11 cellular contexts compared by ENCODE assay signal in genomic region chr9:70563010-70563409, GRCh38.
DNase-seq lines count a peak whose midpoint lies in the region; ATAC-seq, FAIRE-seq and TF ChIP-seq lines count a peak whose summit lies in the region.
"Had no signal": no experiment of that assay in that cellular context is flagged by ENCODE, and none has a peak within 500 bp of the region (broad histone marks: within the 10 kb centered on the region; RNA-seq: fewer than 3 reads in every experiment).

No MANE protein-coding gene starts in this region.

- peak overlapping the region; percentile 39 to 59 for H3K27ac ChIP-seq in kidney (ENCODE audit: low read depth in 2 of 2, low read length in 2 of 2)
- H3K27ac ChIP-seq in thymus (ENCODE audit: low read depth): peak overlapping the region; percentile 36

- TF ChIP-seq CTCF in kidney (IDR thresholded peaks at IDR 0.05; ENCODE audit: borderline replicate concordance, extremely low read depth, insufficient read depth): no peak

- no peaks in the 10 kb centered on the region for H3K9me3 ChIP-seq in kidney (ENCODE audit: control insufficient read depth in 1 of 2, low read length in 2 of 2)
- H3K9me3 ChIP-seq in thymus (ENCODE audit: control insufficient read depth): no peaks in the 10 kb centered on the region
- H3K9me3 ChIP-seq: heart left ventricle had no signal

- no peaks in the 10 kb centered on the region for H3K27me3 ChIP-seq in thymus (ENCODE audit: control insufficient read depth, insufficient read depth)
- H3K27me3 ChIP-seq: heart left ventricle had no signal

- DNase-seq in activated T-cell treated with anti-CD3 and anti-CD28 coated beads, Interleukin-2, amount 50 U/mL, for 4 hours: no peak
- no peak for DNase-seq in activated T-cell treated with anti-CD3 and anti-CD28 coated beads, Interleukin-2, amount 50 U/mL, for 1 hour
- DNase-seq in kidney (no peak), 8988T (no peak), NCI-H2171 (lab: John Stamatoyannopoulos, UW) (no peak)
- DNase-seq: heart left ventricle had no signal

- no peaks in the 10 kb centered on the region for H3K27me3 Mint-ChIP-seq in activated T-cell treated with anti-CD3 and anti-CD28 coated beads, Interleukin-2, amount 50 U/mL, for 4 hours (ENCODE audit: low read depth)
- H3K27me3 Mint-ChIP-seq in activated T-helper 17 cell treated with anti-CD3 and anti-CD28 coated beads, Interleukin-2, amount 50 U/mL, for 72 hours: no peaks in the 10 kb centered on the region

- H3K4me1 ChIP-seq in kidney (ENCODE audit: control insufficient read depth in 1 of 2, insufficient read depth in 1 of 2, low read depth in 1 of 2, low read length in 2 of 2) (peaks cover 2 to 4% of the 10 kb centered on the region in 2 donors), thymus (ENCODE audit: control insufficient read depth, insufficient read depth, low read length) (peaks cover 9% of the 10 kb centered on the region)

- peaks cover 39% of the 10 kb centered on the region for H3K4me1 Mint-ChIP-seq in activated T-cell treated with anti-CD3 and anti-CD28 coated beads, Interleukin-2, amount 50 U/mL, for 4 hours (ENCODE audit: low read depth)
- H3K4me1 Mint-ChIP-seq in activated T-helper 17 cell treated with anti-CD3 and anti-CD28 coated beads, Interleukin-2, amount 50 U/mL, for 72 hours: peaks cover 23% of the 10 kb centered on the region

- no peak for ATAC-seq in activated T-cell treated with anti-CD3 and anti-CD28 coated beads, Interleukin-2, amount 50 U/mL, for 4 hours
- no peak for ATAC-seq in activated T-helper 17 cell treated with anti-CD3 and anti-CD28 coated beads, Interleukin-2, amount 50 U/mL, for 72 hours (replicated peaks)
- no peak for ATAC-seq in HG03175 (IDR thresholded peaks at IDR 0.05; ENCODE audit: unreplicated experiment)

- intact Hi-C loops in kidney (cut with DNase I): no loop called here

- H3K27ac Mint-ChIP-seq in activated T-helper 17 cell treated with anti-CD3 and anti-CD28 coated beads, Interleukin-2, amount 50 U/mL, for 72 hours: peak overlapping the region; percentile 79
- H3K27ac Mint-ChIP-seq: mesothelial cell of epicardium had no signal

- WGBS in thymus: 95% methylated on average over 4 of the region's 4 CpGs

- H3K9ac ChIP-seq in kidney (ENCODE audit: low read length in 2 of 2): no peak overlapping the region

- peak overlapping the region; percentile 43 for H3K4me3 Mint-ChIP-seq in activated T-cell treated with anti-CD3 and anti-CD28 coated beads, Interleukin-2, amount 50 U/mL, for 4 hours
- peak overlapping the region; percentile 47 for H3K4me3 Mint-ChIP-seq in activated T-helper 17 cell treated with anti-CD3 and anti-CD28 coated beads, Interleukin-2, amount 50 U/mL, for 72 hours
- H3K4me3 Mint-ChIP-seq: mesothelial cell of epicardium had no signal

- H3K36me3 Mint-ChIP-seq in activated T-cell treated with anti-CD3 and anti-CD28 coated beads, Interleukin-2, amount 50 U/mL, for 4 hours (ENCODE audit: insufficient read depth): no peaks in the 10 kb centered on the region
- H3K36me3 Mint-ChIP-seq in activated T-helper 17 cell treated with anti-CD3 and anti-CD28 coated beads, Interleukin-2, amount 50 U/mL, for 72 hours (ENCODE audit: low read depth): no peaks in the 10 kb centered on the region
- H3K36me3 Mint-ChIP-seq: mesothelial cell of epicardium had no signal

- no peak overlapping the region for H3K4me3 ChIP-seq in kidney (ENCODE audit: low read length in 2 of 2)
- H3K4me3 ChIP-seq in thymus (ENCODE audit: low read length): no peak overlapping the region

- FAIRE-seq in kidney (lab: Jason Lieb, UNC): no peak
- FAIRE-seq: G401.6 had no signal

- H3K36me3 ChIP-seq in kidney (ENCODE audit: control insufficient read depth in 1 of 2, insufficient read depth in 2 of 2, low read length in 2 of 2): peaks cover 0 to 2% of the 10 kb centered on the region in 2 donors
- H3K36me3 ChIP-seq in thymus (ENCODE audit: control insufficient read depth, insufficient read depth): no peaks in the 10 kb centered on the region
- H3K36me3 ChIP-seq: heart left ventricle had no signal

- no peaks in the 10 kb centered on the region for H3K9me3 Mint-ChIP-seq in activated T-cell treated with anti-CD3 and anti-CD28 coated beads, Interleukin-2, amount 50 U/mL, for 4 hours
- H3K9me3 Mint-ChIP-seq in activated T-helper 17 cell treated with anti-CD3 and anti-CD28 coated beads, Interleukin-2, amount 50 U/mL, for 72 hours: no peaks in the 10 kb centered on the region
- H3K9me3 Mint-ChIP-seq: mesothelial cell of epicardium had no signal
